Comparison of ENCODE assay signal across 1 cellular context in genomic region chr16:69909043-69909442, GRCh38.
TF ChIP-seq lines count a peak whose summit lies in the region.

No MANE protein-coding gene starts in this region.

TF ChIP-seq in HepG2, 621 proteins besides CTCF, POLR2A, EP300 and RAD21 (continued from another document):
- no peak for TF ChIP-seq ZNF318 (CRISPR knock-in tag; IDR thresholded peaks at IDR 0.05)
- TF ChIP-seq ZBTB39 (CRISPR knock-in tag; IDR thresholded peaks at IDR 0.05) = no peak
